1 cellular context compared by ENCODE assay signal in the genomic region with DNA sequence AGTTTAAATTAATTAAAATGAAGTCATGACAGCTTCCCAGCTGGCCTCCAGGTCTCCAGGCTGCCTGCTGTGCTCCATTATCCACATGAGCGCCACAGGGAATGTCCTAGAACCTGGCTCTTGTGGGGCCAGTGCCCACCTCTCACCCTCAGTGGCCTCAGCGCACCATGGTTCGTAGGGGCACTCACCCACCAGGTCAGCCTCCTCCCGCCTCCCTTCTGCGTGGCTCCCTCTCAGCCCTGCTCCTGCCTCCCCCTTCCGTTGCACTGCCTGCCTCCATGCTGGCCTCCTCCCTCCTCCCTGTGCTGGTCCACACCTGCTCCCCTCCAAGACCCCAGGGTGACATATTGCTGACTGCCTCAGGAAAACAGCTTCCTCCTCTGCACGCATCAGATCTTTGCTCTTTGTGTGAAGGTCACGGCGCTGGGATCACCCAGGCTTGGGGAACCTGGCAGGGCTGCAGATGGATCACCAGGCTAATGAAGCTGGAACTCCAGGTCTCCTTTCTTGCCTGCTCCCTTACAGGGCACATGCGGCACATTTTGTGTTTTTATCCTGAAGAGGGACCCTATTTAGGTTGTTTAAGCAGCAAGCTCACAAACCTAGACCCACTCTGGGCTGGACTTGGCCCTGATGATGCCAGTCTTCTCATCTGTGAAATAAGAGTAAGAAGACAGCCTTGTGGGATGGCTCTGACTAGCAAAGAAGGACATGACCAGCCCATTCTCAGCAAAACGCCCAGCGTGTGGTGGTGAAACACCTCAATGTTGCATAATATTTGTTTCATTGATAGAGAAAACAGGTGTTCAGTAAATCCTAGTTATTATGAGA.
TF ChIP-seq lines count a peak whose summit lies in the region.

No MANE protein-coding gene starts in this region.

TF ChIP-seq in HepG2, 621 proteins besides CTCF, POLR2A, EP300 and RAD21:
- TF ChIP-seq ZFAT (CRISPR knock-in tag; conservative IDR thresholded peaks at IDR 0.05) (no peak), ZNF879 (CRISPR knock-in tag; IDR thresholded peaks at IDR 0.05) (no peak), CEBPB (IDR thresholded peaks at IDR 0.05; ENCODE audit: borderline replicate concordance, low read depth, low read length) (peak; percentile 49; the same call in 1 of the 2 replicates), THYN1 (CRISPR knock-in tag; IDR thresholded peaks at IDR 0.05; ENCODE audit: borderline replicate concordance, low read depth) (no peak)
TF ChIP-seq in HepG2: peak in this region for 1.
